In genomic region chr16:12819126-12820117, GRCh38 we compare ENCODE assay signal across 8 cellular contexts. TPM values are rescaled to one million over a fixed set of nuclear protein-coding genes. Genes with fewer than 3 reads are reported as not detected.
DNase-seq lines count a peak whose midpoint lies in the region; ATAC-seq and TF ChIP-seq lines count a peak whose summit lies in the region.

No MANE protein-coding gene starts in this region.

- DNase-seq in Caco-2 (peak; percentile 64 to 75), T-cell (peak; percentile 21 to 77 (median 64)), adipocyte (ENCODE audit: low read depth) (peak; percentile 69), right cardiac atrium (peak; percentile 60 to 85 (median 79)), NCI-H2081 treated with DMSO at 0.1 percent for 48 hours (lab: John Stamatoyannopoulos, UW) (no peak)
- DNase-seq in Jurkat, Clone E6-1 (ENCODE audit: low read depth, low spot score) = peak; percentile 63
- DNase-seq in stimulated activated CD4-positive, alpha-beta T cell treated with anti-CD3 and anti-CD28 coated beads, Interleukin-12 subunit alpha, Interleukin-12 subunit beta, amount 100 ng/mL, for 24 hours (ENCODE audit: low read depth in 2 of 2) = peak; percentile 62 to 78

- H3K27me3 Mint-ChIP-seq in Caco-2 (ENCODE audit: insufficient read depth, unreplicated experiment) (peaks cover 4% of the 10 kb centered on the region), T-cell (no peaks in the 10 kb centered on the region)

- no TSS peak for BruUV-seq in Caco-2 (replicated peaks; lab: Mats Ljungman, UMichigan)

- no peaks in the 10 kb centered on the region for H3K4me1 ChIP-seq in Caco-2
- peaks cover 25% of the 10 kb centered on the region for H3K4me1 ChIP-seq in adipocyte (ENCODE audit: control insufficient read depth, insufficient read depth, low read length)
- no peaks in the 10 kb centered on the region for H3K4me1 ChIP-seq in right cardiac atrium (ENCODE audit: control insufficient read depth, insufficient read depth, low read length)

- no peaks in the 10 kb centered on the region for H3K36me3 Mint-ChIP-seq in Caco-2 (ENCODE audit: insufficient read depth, unreplicated experiment)
- H3K36me3 Mint-ChIP-seq in T-cell = no peaks in the 10 kb centered on the region

- intact Hi-C loops in Caco-2 (cut with micrococcal nuclease; ENCODE audit: unreplicated experiment) (loop anchor here (5.0 kb wide), 2 partner anchors 247 to 477 kb away; no protein-coding TSS in a partner anchor), right cardiac atrium (cut with DNase I) (loop anchor here (2.0 to 10.0 kb wide), 5 partner anchors 245 to 725 kb away; no protein-coding TSS in a partner anchor)

- no peak overlapping the region for H3K27ac Mint-ChIP-seq in Caco-2 (ENCODE audit: unreplicated experiment)
- no peak overlapping the region for H3K27ac Mint-ChIP-seq in T-cell

- H3K4me1 Mint-ChIP-seq in Caco-2 (ENCODE audit: low read depth, unreplicated experiment) (no peaks in the 10 kb centered on the region), T-cell (peaks cover 0 to 4% (median 2%) of the 10 kb centered on the region in 3 donors)

- POLR2A ChIA-PET in Caco-2 (lab: Charles Lee) (no interaction called here), T-cell (lab: Charles Lee) (no interaction called here)

- TF ChIP-seq CTCF in Caco-2 (IDR thresholded peaks at IDR 0.05; ENCODE audit: insufficient read depth in 1 of 2, low read depth in 1 of 2, low read length in 1 of 2, severe bottlenecking in 1 of 2, unreplicated experiment in 1 of 2) = peak; percentile 63 to 65

- H3K9me3 Mint-ChIP-seq in Caco-2 (ENCODE audit: unreplicated experiment) = peaks cover 9% of the 10 kb centered on the region
- no peaks in the 10 kb centered on the region for H3K9me3 Mint-ChIP-seq in T-cell

- WGBS in right cardiac atrium = 56% methylated on average over 18 of the region's 18 CpGs

- ATAC-seq in T-cell (replicated peaks in 1 of 4) = peak; percentile 58 to 75 (median 66)
- ATAC-seq in right cardiac atrium = peak; percentile 45 to 61
- ATAC-seq in GM19324 (IDR thresholded peaks at IDR 0.05; ENCODE audit: low FRiP score, unreplicated experiment) = no peak

- H3K9me3 ChIP-seq in Caco-2 = no peaks in the 10 kb centered on the region
- H3K9me3 ChIP-seq in adipocyte (ENCODE audit: control insufficient read depth, low read length) = no peaks in the 10 kb centered on the region
- no peaks in the 10 kb centered on the region for H3K9me3 ChIP-seq in right cardiac atrium (ENCODE audit: control insufficient read depth, low read length)

- no peak overlapping the region for H3K9ac ChIP-seq in adipocyte (ENCODE audit: low read length)

- H3K36me3 ChIP-seq in Caco-2 (ENCODE audit: control insufficient read depth, insufficient read depth, low read length) (no peaks in the 10 kb centered on the region), adipocyte (ENCODE audit: control insufficient read depth, insufficient read depth, low read length, severe bottlenecking) (no peaks in the 10 kb centered on the region)

- H3K27me3 ChIP-seq in Caco-2 (replicated peaks; ENCODE audit: control insufficient read depth, insufficient read depth, low read length) = no peaks in the 10 kb centered on the region
- peaks cover 6% of the 10 kb centered on the region for H3K27me3 ChIP-seq in adipocyte (replicated peaks; ENCODE audit: control insufficient read depth, insufficient read depth, low read length)
- no peaks in the 10 kb centered on the region for H3K27me3 ChIP-seq in right cardiac atrium (ENCODE audit: control insufficient read depth, insufficient read depth)

- no peak overlapping the region for H3K27ac ChIP-seq in right cardiac atrium (ENCODE audit: low read length)

- CTCF ChIA-PET in Caco-2 (lab: Charles Lee) (no interaction called here), T-cell (lab: Charles Lee) (interaction anchor here (0.6 to 1.9 kb wide), 4 partner anchors 14 to 724 kb away, joined by 3 to 10 read pairs (median 4); no protein-coding TSS in a partner anchor)

- H3K4me3 ChIP-seq in Caco-2 (ENCODE audit: low read depth, low read length) = no peak overlapping the region
- no peak overlapping the region for H3K4me3 ChIP-seq in Jurkat, Clone E6-1 (ENCODE audit: low read length)
- H3K4me3 ChIP-seq in adipocyte (ENCODE audit: low read length) = no peak overlapping the region
- H3K4me3 ChIP-seq in right cardiac atrium (ENCODE audit: low read length) = no peak overlapping the region

- H3K4me3 Mint-ChIP-seq in Caco-2 (ENCODE audit: unreplicated experiment) (no peak overlapping the region), T-cell (no peak overlapping the region)

RNA-seq across cellular contexts. Expression of gene CPPED1, which starts 15.7 kb away (rescaled TPM):
- total RNA-seq in Caco-2 (2022) (27.5 and 34.9 TPM in 2 replicates), T-cell (1 to 10 TPM; 2.9 to 9.2 (median 7.5) TPM), right cardiac atrium (10 to 100 TPM in 3 of 4 donors, 1 to 10 TPM in 1; 8.4 to 13.0 (median 12.0) TPM)
- polyA plus RNA-seq in Jurkat, Clone E6-1 (2012; ENCODE audit: insufficient read depth, insufficient read length) = 16.6 TPM
- 6.5 TPM for polyA plus RNA-seq in right cardiac atrium
